8 cellular contexts compared by ENCODE assay signal in genomic region chr7:832968-833424, GRCh38. TPM values are rescaled to one million over a fixed set of nuclear protein-coding genes. Genes with fewer than 3 reads are reported as not detected.
DNase-seq lines count a peak whose midpoint lies in the region; ATAC-seq and TF ChIP-seq lines count a peak whose summit lies in the region.

No MANE protein-coding gene starts in this region.

- no peaks in the 10 kb centered on the region for H3K27me3 Mint-ChIP-seq in naive thymus-derived CD4-positive, alpha-beta T cell

- CTCF ChIA-PET in naive thymus-derived CD4-positive, alpha-beta T cell (lab: Charles Lee), result interaction anchor here (2.3 kb wide), 1 partner anchor 47 kb away, joined by 5 read pairs; no protein-coding TSS in a partner anchor

- ATAC-seq in heart left ventricle (no peak), left ventricle myocardium superior (no peak), HG03139 (IDR thresholded peaks at IDR 0.05; ENCODE audit: unreplicated experiment) (no peak), HG03159 (IDR thresholded peaks at IDR 0.05; ENCODE audit: unreplicated experiment) (no peak)
- no peak for ATAC-seq in naive thymus-derived CD4-positive, alpha-beta T cell

- H3K27me3 ChIP-seq in heart left ventricle, result no peaks in the 10 kb centered on the region
- H3K27me3 ChIP-seq in naive thymus-derived CD4-positive, alpha-beta T cell (ENCODE audit: control insufficient read depth in 2 of 2, insufficient read depth in 2 of 2, low read length in 2 of 2), result no peaks in the 10 kb centered on the region
- H3K27me3 ChIP-seq in vagina, result no peaks in the 10 kb centered on the region
- H3K27me3 ChIP-seq in MG63, result no peaks in the 10 kb centered on the region

- H3K4me1 Mint-ChIP-seq in naive thymus-derived CD4-positive, alpha-beta T cell, result peaks cover 38 to 71% (median 57%) of the 10 kb centered on the region in 7 donors

- DNase-seq in heart left ventricle, result peak in 1 of 5 donors; percentile 20
- DNase-seq in left ventricle myocardium superior, result no peak
- no peak for DNase-seq in coronary artery (ENCODE audit: low spot score)
- DNase-seq in naive thymus-derived CD4-positive, alpha-beta T cell, result no peak
- DNase-seq in vagina (ENCODE audit: extremely low spot score in 2 of 2), result no peak
- DNase-seq in MG63, result no peak

- peaks cover 28 to 95% (median 73%) of the 10 kb centered on the region in 12 donors for H3K4me1 ChIP-seq in heart left ventricle
- H3K4me1 ChIP-seq in naive thymus-derived CD4-positive, alpha-beta T cell (ENCODE audit: control insufficient read depth in 2 of 2, insufficient read depth in 2 of 2, low read length in 2 of 2), result peaks cover 23 to 36% of the 10 kb centered on the region in 2 donors
- H3K4me1 ChIP-seq in vagina, result peaks cover 92% of the 10 kb centered on the region

- TF ChIP-seq CTCF in heart left ventricle (IDR thresholded peaks at IDR 0.05), result no peak
- no peak for TF ChIP-seq CTCF in coronary artery (IDR thresholded peaks at IDR 0.05)
- no peak for TF ChIP-seq CTCF in vagina (IDR thresholded peaks at IDR 0.05)

- POLR2A ChIA-PET in naive thymus-derived CD4-positive, alpha-beta T cell (lab: Charles Lee), result interaction anchor here (0.6 to 4.7 kb wide), 5 partner anchors 16 to 222 kb away, joined by 3 to 36 read pairs (median 3); no protein-coding TSS in a partner anchor

- no peak for TF ChIP-seq POLR2A in heart left ventricle (IDR thresholded peaks at IDR 0.05)
- TF ChIP-seq POLR2A in vagina (IDR thresholded peaks at IDR 0.05), result no peak

- H3K36me3 ChIP-seq in heart left ventricle, result peaks cover 0 to 26% (median 8%) of the 10 kb centered on the region in 9 donors
- H3K36me3 ChIP-seq in naive thymus-derived CD4-positive, alpha-beta T cell (ENCODE audit: control insufficient read depth in 2 of 3, insufficient read depth in 3 of 3, low read length in 3 of 3), result peaks cover 0 to 23% (median 0%) of the 10 kb centered on the region in 3 experiments
- no peaks in the 10 kb centered on the region for H3K36me3 ChIP-seq in vagina
- peaks cover 32% of the 10 kb centered on the region for H3K36me3 ChIP-seq in MG63

- 81 to 91% (median 87%) methylated on average over 15 of the region's 15 CpGs for WGBS in heart left ventricle, 4 donors

- peak overlapping the region; percentile 64 to 89 (median 84) for H3K4me3 Mint-ChIP-seq in naive thymus-derived CD4-positive, alpha-beta T cell

- H3K27ac ChIP-seq in heart left ventricle, result peak overlapping the region; percentile 80 to 99 (median 94)
- H3K27ac ChIP-seq in coronary artery, result peak overlapping the region; percentile 78 to 84
- peak overlapping the region; percentile 83 for H3K27ac ChIP-seq in naive thymus-derived CD4-positive, alpha-beta T cell (ENCODE audit: low read depth, low read length)
- peak overlapping the region; percentile 95 for H3K27ac ChIP-seq in vagina

- peak overlapping the region; percentile 86 to 98 (median 94) for H3K27ac Mint-ChIP-seq in naive thymus-derived CD4-positive, alpha-beta T cell

- intact Hi-C loops in heart left ventricle (cut with DNase I), result loop anchor here in 3 of 10 donors (5.0 to 10.0 kb wide), 2 partner anchors 39 to 48 kb away; no protein-coding TSS in a partner anchor
- intact Hi-C loops in left ventricle myocardium superior (cut with micrococcal nuclease), result no loop called here
- intact Hi-C loops in naive thymus-derived CD4-positive, alpha-beta T cell (cut with micrococcal nuclease), result loop anchor here (1.0 to 10.0 kb wide), 8 partner anchors 17 to 231 kb away; partner anchors contain the start of gene GET4 (in 1 of the 2)
- intact Hi-C loops in vagina (cut with DNase I), result no loop called here

- H3K4me3 ChIP-seq in heart left ventricle, result peak overlapping the region in 3 of 12 donors; percentile 18 to 44 (median 36)
- H3K4me3 ChIP-seq in coronary artery, result no peak overlapping the region
- peak overlapping the region; percentile 24 for H3K4me3 ChIP-seq in naive thymus-derived CD4-positive, alpha-beta T cell (ENCODE audit: low read length)
- H3K4me3 ChIP-seq in vagina, result no peak overlapping the region
- H3K4me3 ChIP-seq in MG63, result no peak overlapping the region

- H3K9me3 ChIP-seq in heart left ventricle, result no peaks in the 10 kb centered on the region
- no peaks in the 10 kb centered on the region for H3K9me3 ChIP-seq in naive thymus-derived CD4-positive, alpha-beta T cell (ENCODE audit: control insufficient read depth in 2 of 3, low read length in 3 of 3)
- no peaks in the 10 kb centered on the region for H3K9me3 ChIP-seq in vagina
- H3K9me3 ChIP-seq in MG63, result no peaks in the 10 kb centered on the region

- no peaks in the 10 kb centered on the region for H3K9me3 Mint-ChIP-seq in naive thymus-derived CD4-positive, alpha-beta T cell

- H3K36me3 Mint-ChIP-seq in naive thymus-derived CD4-positive, alpha-beta T cell, result peaks cover 0 to 18% (median 5%) of the 10 kb centered on the region in 5 donors

RNA-seq across cellular contexts. Expression of gene SUN1, which starts 0.7 kb away (rescaled TPM):
- total RNA-seq in heart left ventricle (100 to 1,000 TPM; 117 to 203 (median 157) TPM), left ventricle myocardium superior (186 TPM), vagina (170 TPM)
- polyA plus RNA-seq in heart left ventricle, result 100 to 1,000 TPM; 111 to 148 TPM
- 100 to 1,000 TPM in 3 of 5 experiments, 10 to 100 TPM in 2; 58.4 to 254 (median 114) TPM for total RNA-seq in naive thymus-derived CD4-positive, alpha-beta T cell
- polyA plus RNA-seq in naive thymus-derived CD4-positive, alpha-beta T cell, result 10 to 100 TPM; 39.4 to 69.0 TPM
- 109 and 157 TPM in 2 replicates for total RNA-seq in MG63 (2014; rRNA removed; shearing (Covaris generic); ENCODE audit: low replicate concordance)

RNA-seq across cellular contexts. Expression of gene GET4, which starts 43.4 kb away (rescaled TPM):
- total RNA-seq in heart left ventricle, result 10 to 100 TPM; 14.6 to 27.3 (median 18.6) TPM
- 10 to 100 TPM; 19.7 to 34.1 TPM for polyA plus RNA-seq in heart left ventricle
- total RNA-seq in left ventricle myocardium superior, result 20.6 TPM
- total RNA-seq in naive thymus-derived CD4-positive, alpha-beta T cell, result 10 to 100 TPM; 42.6 to 82.1 (median 52.6) TPM
- polyA plus RNA-seq in naive thymus-derived CD4-positive, alpha-beta T cell, result 10 to 100 TPM; 20.5 to 38.6 TPM
- total RNA-seq in vagina, result 35.8 TPM
- 58.2 and 58.9 TPM in 2 replicates for total RNA-seq in MG63 (2014; rRNA removed; shearing (Covaris generic); ENCODE audit: low replicate concordance)

Comparison
In these comparisons a context has a peak if more than half of its experiments do, and no peak if none do; other contexts are left out.
1. intact Hi-C loops: an anchor here in naive thymus-derived CD4-positive, alpha-beta T cell (1.0 to 10.0 kb wide); none called in left ventricle myocardium superior and vagina.